10 cellular contexts compared by ENCODE assay signal in the genomic region with DNA sequence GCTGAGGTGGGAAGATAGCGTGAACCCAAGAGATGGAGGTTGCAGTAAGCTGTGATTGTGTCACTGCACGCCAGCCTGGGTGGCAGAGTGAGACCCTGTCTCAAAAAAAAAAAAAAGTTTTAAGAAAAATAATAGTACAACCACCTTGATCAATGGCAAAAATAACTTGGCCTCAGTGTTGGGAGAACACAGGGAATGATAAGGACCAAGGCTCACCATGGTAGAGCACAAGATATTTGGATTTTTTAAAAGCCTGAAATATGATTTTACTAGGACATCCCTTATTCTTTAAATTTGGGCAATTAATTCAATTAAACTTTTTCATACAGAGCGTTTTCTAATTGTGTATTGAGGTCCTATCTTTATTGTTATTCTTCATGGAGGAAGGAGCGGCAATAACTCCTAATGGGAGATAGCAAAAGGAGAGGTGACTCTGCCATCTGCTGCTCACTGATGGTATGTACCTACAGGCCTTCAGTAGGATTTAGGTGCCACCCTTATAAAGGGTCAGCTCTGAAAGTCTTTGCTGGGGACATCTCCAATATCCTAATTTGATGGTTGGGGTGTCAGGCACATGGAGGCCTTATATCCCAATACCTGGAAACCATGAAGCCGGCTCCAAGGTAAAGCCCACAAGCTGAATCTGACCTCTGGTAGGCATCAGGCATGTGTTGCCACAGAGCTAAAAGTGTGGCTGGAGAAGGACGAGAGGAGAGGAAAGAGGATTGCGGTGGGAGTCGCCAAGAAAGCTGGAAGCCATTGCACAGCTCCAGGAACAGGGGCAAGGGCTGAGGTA. TPM values are rescaled to one million over a fixed set of nuclear protein-coding genes. Genes with fewer than 3 reads are reported as not detected.
DNase-seq lines count a peak whose midpoint lies in the region; ATAC-seq and TF ChIP-seq lines count a peak whose summit lies in the region.
"Had no signal": no experiment of that assay in that cellular context is flagged by ENCODE, and none has a peak within 500 bp of the region (broad histone marks: within the 10 kb centered on the region; RNA-seq: fewer than 3 reads in every experiment).

No MANE protein-coding gene starts in this region.

- ATAC-seq in HG02981 (IDR thresholded peaks at IDR 0.05; ENCODE audit: unreplicated experiment) = no peak

- no peaks in the 10 kb centered on the region for H4K20me1 ChIP-seq in Loucy (ENCODE audit: insufficient read depth, low read length, poor library complexity, severe bottlenecking)
- H4K20me1 ChIP-seq: BLaER1 treated with 17β-estradiol and CSF1 and Interleukin-3, amounts not matched to agents 10 nM and 100 nM had no signal

- no peaks in the 10 kb centered on the region for H3K36me3 ChIP-seq in Loucy (ENCODE audit: insufficient read depth, low read length)
- H3K36me3 ChIP-seq in SJCRH30 = no peaks in the 10 kb centered on the region
- H3K36me3 ChIP-seq: BLaER1 treated with 17β-estradiol and CSF1 and Interleukin-3, amounts not matched to agents 10 nM and 100 nM had no signal

- H3K27ac Mint-ChIP-seq in endothelial cell (ENCODE audit: unreplicated experiment) = no peak overlapping the region
- no peak overlapping the region for H3K27ac Mint-ChIP-seq in mesothelial cell of epicardium

- H3K27me3 ChIP-seq in Loucy (ENCODE audit: insufficient read depth, low read length, poor library complexity, severe bottlenecking) = no peaks in the 10 kb centered on the region
- H3K27me3 ChIP-seq in SJCRH30 = no peaks in the 10 kb centered on the region
- H3K27me3 ChIP-seq: BLaER1 treated with 17β-estradiol and CSF1 and Interleukin-3, amounts not matched to agents 10 nM and 100 nM had no signal

- H3K79me2 ChIP-seq in Loucy (ENCODE audit: insufficient read depth, low read length) = no peaks in the 10 kb centered on the region

- H3K4me1 Mint-ChIP-seq in endothelial cell (ENCODE audit: unreplicated experiment) = no peaks in the 10 kb centered on the region
- no peaks in the 10 kb centered on the region for H3K4me1 Mint-ChIP-seq in mesothelial cell of epicardium

- H3K9ac ChIP-seq in Loucy (ENCODE audit: low read depth, low read length, poor library complexity, severe bottlenecking) = no peak overlapping the region
- H3K9ac ChIP-seq: BLaER1 treated with 17β-estradiol and CSF1 and Interleukin-3, amounts not matched to agents 10 nM and 100 nM had no signal

- H2AFZ ChIP-seq in Loucy (ENCODE audit: low read length) = no peak overlapping the region; the same call in 1 of the 2 replicates

- H3K4me3 Mint-ChIP-seq in endothelial cell (ENCODE audit: unreplicated experiment) = no peak overlapping the region
- H3K4me3 Mint-ChIP-seq in mesothelial cell of epicardium = no peak overlapping the region
- H3K4me3 Mint-ChIP-seq: activated T-cell treated with anti-CD3 and anti-CD28 coated beads, Interleukin-2, amount 50 U/mL, for 4 hours had no signal

- H3K9me2 ChIP-seq in Loucy (replicated peaks; ENCODE audit: low read depth, low read length) = no peaks in the 10 kb centered on the region

- H3K9me3 Mint-ChIP-seq in endothelial cell (ENCODE audit: unreplicated experiment) = no peaks in the 10 kb centered on the region
- H3K9me3 Mint-ChIP-seq in mesothelial cell of epicardium = no peaks in the 10 kb centered on the region
- H3K9me3 Mint-ChIP-seq: activated T-cell treated with anti-CD3 and anti-CD28 coated beads, Interleukin-2, amount 50 U/mL, for 4 hours had no signal

- no peaks in the 10 kb centered on the region for H3K9me3 ChIP-seq in Loucy (ENCODE audit: insufficient read depth, low read depth, low read length)
- no peaks in the 10 kb centered on the region for H3K9me3 ChIP-seq in SJCRH30 (replicated peaks)
- H3K9me3 ChIP-seq: BLaER1 treated with 17β-estradiol and CSF1 and Interleukin-3, amounts not matched to agents 10 nM and 100 nM had no signal

- no peak overlapping the region for H3K4me2 ChIP-seq in Loucy (ENCODE audit: low read depth, low read length, poor library complexity, severe bottlenecking)
- H3K4me2 ChIP-seq: BLaER1 treated with 17β-estradiol and CSF1 and Interleukin-3, amounts not matched to agents 10 nM and 100 nM had no signal

- TF ChIP-seq CTCF in Loucy (conservative IDR thresholded peaks at IDR 0.05; ENCODE audit: low read length) = peak; percentile 85
- peak; percentile 65 for TF ChIP-seq CTCF in endothelial cell (IDR thresholded peaks at IDR 0.05; ENCODE audit: unreplicated experiment)
- peak; percentile 62 for TF ChIP-seq CTCF in mesothelial cell of epicardium (IDR thresholded peaks at IDR 0.05; ENCODE audit: unreplicated experiment)

- H3K27me3 Mint-ChIP-seq in endothelial cell (ENCODE audit: unreplicated experiment) (no peaks in the 10 kb centered on the region), mesothelial cell of epicardium (ENCODE audit: low read depth) (no peaks in the 10 kb centered on the region)

- peak; percentile 15 for DNase-seq in NCI-H2171 treated with DMSO at 0.1 percent for 48 hours (lab: John Stamatoyannopoulos, UW)
- no peak for DNase-seq in NCI-H2171 (lab: John Stamatoyannopoulos, UW)
- peak; percentile 22 to 67 for DNase-seq in SJCRH30
- DNase-seq in endothelial cell (ENCODE audit: low spot score) = peak; percentile 52
- no peak for DNase-seq in mesothelial cell of epicardium (ENCODE audit: low spot score in 2 of 2, unreplicated experiment in 2 of 2)
- DNase-seq in putamen (ENCODE audit: low spot score) = no peak
- DNase-seq: activated T-cell treated with anti-CD3 and anti-CD28 coated beads, Interleukin-2, amount 50 U/mL, for 4 hours had no signal

- no peaks in the 10 kb centered on the region for H3F3A ChIP-seq in Loucy (ENCODE audit: low read depth)

- H3K27ac ChIP-seq in SJCRH30 = no peak overlapping the region
- H3K27ac ChIP-seq: BLaER1 treated with 17β-estradiol and CSF1 and Interleukin-3, amounts not matched to agents 10 nM and 100 nM had no signal

- H3K4me3 ChIP-seq in Loucy (ENCODE audit: low read length, poor library complexity, severe bottlenecking) = no peak overlapping the region
- no peak overlapping the region for H3K4me3 ChIP-seq in SJCRH30
- H3K4me3 ChIP-seq: BLaER1 treated with 17β-estradiol and CSF1 and Interleukin-3, amounts not matched to agents 10 nM and 100 nM had no signal

- H3K36me3 Mint-ChIP-seq in endothelial cell (ENCODE audit: low read depth, unreplicated experiment) = no peaks in the 10 kb centered on the region
- H3K36me3 Mint-ChIP-seq in mesothelial cell of epicardium = no peaks in the 10 kb centered on the region

- H3K4me1 ChIP-seq in Loucy (ENCODE audit: insufficient read depth, low read length, poor library complexity, severe bottlenecking) (no peaks in the 10 kb centered on the region), SJCRH30 (no peaks in the 10 kb centered on the region)
- H3K4me1 ChIP-seq: BLaER1 treated with 17β-estradiol and CSF1 and Interleukin-3, amounts not matched to agents 10 nM and 100 nM had no signal

RNA-seq across cellular contexts. Expression of a gene that starts 21.9 kb away (rescaled TPM):
- total RNA-seq in SJCRH30 (2014; rRNA removed; shearing (Covaris generic)) = 25.2 and 28.4 TPM in 2 replicates
- total RNA-seq in endothelial cell (ENCODE audit: unreplicated experiment) = 16.0 TPM
- total RNA-seq in mesothelial cell of epicardium = 21.7 to 24.9 TPM (median 23.8 TPM) in 3 replicates

Comparison
In these comparisons a context has a peak if more than half of its experiments do, and no peak if none do; other contexts are left out.
1. DNase-seq: peak in NCI-H2171 treated with DMSO at 0.1 percent for 48 hours (single experiment), SJCRH30 (2 of 2) and endothelial cell (single experiment); none in NCI-H2171 (single experiment), mesothelial cell of epicardium (0 of 2) and putamen (single experiment).
2. Peak in every context shown above with its lines, with median percentiles within 50 percentile points of each other: CTCF ChIP-seq.